7 cellular contexts compared by ENCODE assay signal in the genomic region with DNA sequence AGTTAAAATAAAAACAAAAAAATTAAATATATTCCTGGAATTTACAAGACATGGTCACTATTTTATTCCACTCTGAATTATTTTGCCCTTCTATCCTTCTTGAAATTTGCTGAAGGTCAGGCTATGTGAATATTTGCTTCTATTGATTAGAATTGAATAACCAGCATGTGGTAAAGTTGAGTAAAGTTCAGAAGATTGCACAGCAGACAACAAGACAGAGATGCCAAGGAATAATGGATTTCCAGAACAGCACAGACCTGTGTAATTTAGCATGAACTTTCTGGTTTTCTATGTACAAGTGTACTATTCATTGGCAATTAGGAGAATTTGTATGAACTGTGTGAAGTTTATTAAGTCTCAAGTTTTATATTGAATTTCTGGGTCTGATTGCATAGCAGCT.
"Had no signal": no experiment of that assay in that cellular context is flagged by ENCODE, and none has a peak within 500 bp of the region (broad histone marks: within the 10 kb centered on the region; RNA-seq: fewer than 3 reads in every experiment).

No MANE protein-coding gene starts in this region.

- FAIRE-seq: HTR-8/SVneo, K562 had no signal

- H3K4me3 ChIP-seq: K562 had no signal

- H3K4me3 Mint-ChIP-seq: IgD-negative memory B cell had no signal

- H3K27ac Mint-ChIP-seq: IgD-negative memory B cell had no signal

- H3K36me3 Mint-ChIP-seq: IgD-negative memory B cell had no signal

- DNase-seq: IMR-90, KBM-7, KG1 had no signal

- ATAC-seq: K562 had no signal

- H3K4me1 Mint-ChIP-seq: IgD-negative memory B cell had no signal

- H3K27me3 Mint-ChIP-seq: IgD-negative memory B cell had no signal

- H3K27ac ChIP-seq: HL-60 had no signal
